ENCODE assay signal across 8 cellular contexts in the genomic region with DNA sequence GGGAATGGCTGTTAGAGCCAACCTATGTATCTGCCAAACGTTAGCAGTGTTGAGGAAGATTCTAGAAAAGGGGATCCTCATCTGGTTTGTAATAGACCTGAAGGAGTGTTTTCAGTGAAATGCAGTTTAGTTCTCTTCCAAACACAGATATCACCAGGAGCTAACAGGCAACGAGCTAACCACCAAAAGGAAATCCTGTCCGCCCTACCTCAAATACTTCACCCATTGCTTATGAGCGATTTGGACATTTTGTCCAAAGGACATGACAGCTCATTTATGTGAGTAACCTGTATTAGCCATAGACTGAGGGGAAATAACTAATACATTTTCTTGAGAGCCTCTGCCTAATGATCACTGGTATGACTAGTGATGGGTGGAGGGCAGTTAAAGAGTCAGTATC. TPM values are rescaled to one million over a fixed set of nuclear protein-coding genes. Genes with fewer than 3 reads are reported as not detected.
A peak's percentile ranks its signal among the peaks of the same experiment; 100 is the strongest.
DNase-seq lines count a peak whose midpoint lies in the region; FAIRE-seq and TF ChIP-seq lines count a peak whose summit lies in the region.

No MANE protein-coding gene starts in this region.

- no peak for FAIRE-seq in kidney (lab: Jason Lieb, UNC)

- no peaks in the 10 kb centered on the region for H3K27me3 ChIP-seq in left ventricle myocardium inferior (ENCODE audit: low read depth)

- H3K9me3 Mint-ChIP-seq in activated naive CD8-positive, alpha-beta T cell (ENCODE audit: low read depth), result no peaks in the 10 kb centered on the region

- intact Hi-C loops in left ventricle myocardium inferior (cut with micrococcal nuclease) (no loop called here), cardiac septum (cut with DNase I) (loop anchor here (2.0 to 5.0 kb wide), 2 partner anchors 33 to 444 kb away; a partner anchor contains a TSS), kidney (cut with DNase I) (no loop called here)

- peaks cover 5% of the 10 kb centered on the region for H3K36me3 ChIP-seq in left ventricle myocardium inferior
- H3K36me3 ChIP-seq in kidney (ENCODE audit: control insufficient read depth in 1 of 2, insufficient read depth in 2 of 2, low read length in 2 of 2), result no peaks in the 10 kb centered on the region

- peaks cover 97% of the 10 kb centered on the region for H3K4me1 ChIP-seq in left ventricle myocardium inferior
- peaks cover 35 to 46% of the 10 kb centered on the region in 2 donors for H3K4me1 ChIP-seq in kidney (ENCODE audit: control insufficient read depth in 1 of 2, insufficient read depth in 1 of 2, low read depth in 1 of 2, low read length in 2 of 2)

- DNase-seq in left ventricle myocardium inferior, result no peak
- DNase-seq in cardiac septum (ENCODE audit: low spot score), result no peak
- DNase-seq in kidney, result no peak
- DNase-seq in activated CD4-positive, CD25-positive, alpha-beta regulatory T cell (lab: John Stamatoyannopoulos, UW), result no peak
- no peak for DNase-seq in GM19240 (ENCODE audit: insufficient read length, low spot score)
- DNase-seq in NAMALWA (ENCODE audit: low spot score), result no peak

- peak overlapping the region; percentile 69 for H3K4me3 ChIP-seq in left ventricle myocardium inferior
- H3K4me3 ChIP-seq in kidney (ENCODE audit: low read length in 2 of 2), result peak overlapping the region; percentile 49 to 58

- peak overlapping the region; percentile 92 for H3K4me3 Mint-ChIP-seq in activated naive CD8-positive, alpha-beta T cell

- peaks cover 19% of the 10 kb centered on the region for H3K4me1 Mint-ChIP-seq in activated naive CD8-positive, alpha-beta T cell (ENCODE audit: low read depth)

- no peaks in the 10 kb centered on the region for H3K27me3 Mint-ChIP-seq in activated naive CD8-positive, alpha-beta T cell

- H3K9ac ChIP-seq in kidney (ENCODE audit: low read length in 2 of 2), result peak overlapping the region; percentile 13 to 51

- H3K36me3 Mint-ChIP-seq in activated naive CD8-positive, alpha-beta T cell, result no peaks in the 10 kb centered on the region

- H3K9me3 ChIP-seq in left ventricle myocardium inferior (replicated peaks) (no peaks in the 10 kb centered on the region), kidney (ENCODE audit: control insufficient read depth in 1 of 2, low read length in 2 of 2) (no peaks in the 10 kb centered on the region)

- H3K27ac ChIP-seq in left ventricle myocardium inferior (replicated peaks) (peak overlapping the region; percentile 89), kidney (ENCODE audit: low read depth in 2 of 2, low read length in 2 of 2) (peak overlapping the region; percentile 82 to 83), temporal lobe (ENCODE audit: low read depth, low read length) (peak overlapping the region; percentile 69)

- H3K27ac Mint-ChIP-seq in activated naive CD8-positive, alpha-beta T cell, result no peak overlapping the region

- TF ChIP-seq CTCF in left ventricle myocardium inferior (IDR thresholded peaks at IDR 0.05; ENCODE audit: borderline replicate concordance) (no peak), kidney (IDR thresholded peaks at IDR 0.05; ENCODE audit: borderline replicate concordance, extremely low read depth, insufficient read depth) (no peak)

RNA-seq across cellular contexts. Expression of a gene that starts 0.7 kb away (rescaled TPM):
- total RNA-seq in left ventricle myocardium inferior (not detected), cardiac septum (1.4 TPM), kidney (not detected), temporal lobe (not detected)
- polyA plus RNA-seq in kidney (ENCODE audit: insufficient read depth, low read depth, low replicate concordance), result not detected

RNA-seq across cellular contexts. Expression of a gene that starts 34.9 kb away (rescaled TPM):
- total RNA-seq in left ventricle myocardium inferior, result 789 TPM
- 932 TPM for total RNA-seq in cardiac septum
- total RNA-seq in kidney, result 1,010 TPM
- polyA plus RNA-seq in kidney (ENCODE audit: insufficient read depth, low read depth, low replicate concordance), result 559 TPM
- 27.8 TPM for total RNA-seq in temporal lobe

Comparison
In these comparisons a context has a peak if more than half of its experiments do, and no peak if none do; other contexts are left out.
1. RNA of a gene that starts 34.9 kb away (total RNA-seq): 1,010 TPM in kidney (single experiment), 932 TPM in cardiac septum (single experiment) and 789 TPM in left ventricle myocardium inferior (single experiment); 27.8 TPM in temporal lobe (single experiment); every median in the first group is over 10 times any median in the second.
2. Peak in every context shown above with its lines, with median percentiles within 50 percentile points of each other: H3K27ac ChIP-seq.